In genomic region chr10:108736111-108736510, GRCh38 we compare ENCODE assay signal across 21 cellular contexts.
"Had no signal": no experiment of that assay in that cellular context is flagged by ENCODE, and none has a peak within 500 bp of the region (broad histone marks: within the 10 kb centered on the region; RNA-seq: fewer than 3 reads in every experiment).

No MANE protein-coding gene starts in this region.

- H3K27me3 Mint-ChIP-seq: naive thymus-derived CD8-positive, alpha-beta T cell; type B pancreatic cell had no signal

- H3K4me2 ChIP-seq: smooth muscle cell had no signal

- H3K36me3 Mint-ChIP-seq: type B pancreatic cell had no signal

- H3K4me1 Mint-ChIP-seq: endodermal cell; naive thymus-derived CD8-positive, alpha-beta T cell had no signal

- FAIRE-seq: frontal cortex had no signal

- H3K9me3 ChIP-seq: mucosa of descending colon, neutrophil, right atrium auricular region, thyroid gland, uterus had no signal

- H3K27me3 ChIP-seq: heart left ventricle, neutrophil, right atrium auricular region, suprapubic skin, thyroid gland, uterus had no signal

- H3K4me1 ChIP-seq: heart left ventricle, right atrium auricular region, suprapubic skin, thyroid gland, uterus had no signal

- DNase-seq: effector CD4-positive, alpha-beta T cell; endodermal cell; erythroblast; heart left ventricle; hippocampal formation; islet precursor cell; mucosa of descending colon; naive thymus-derived CD8-positive, alpha-beta T cell; posterior cingulate gyrus; stimulated activated CD4-positive, alpha-beta T cell treated with anti-CD3 and anti-CD28 coated beads, Interleukin-2, amount 100 ng/mL, for 48 hours; stimulated activated naive CD4-positive, alpha-beta T cell treated with Interleukin-2 at 50 U/mL for 16 hours; thyroid gland; uterus had no signal

- H3K36me3 ChIP-seq: heart left ventricle, neutrophil, right atrium auricular region, suprapubic skin, thyroid gland, uterus had no signal

- H3K27ac ChIP-seq: coronary artery, heart left ventricle, neutrophil, right atrium auricular region, suprapubic skin, thyroid gland, uterus had no signal

- ATAC-seq: heart left ventricle; left lobe of liver; mucosa of descending colon; naive thymus-derived CD8-positive, alpha-beta T cell had no signal

- H3K4me3 Mint-ChIP-seq: endodermal cell; naive thymus-derived CD8-positive, alpha-beta T cell; type B pancreatic cell had no signal

- H3K27ac Mint-ChIP-seq: endodermal cell; naive thymus-derived CD8-positive, alpha-beta T cell; type B pancreatic cell had no signal

- H3K4me3 ChIP-seq: coronary artery, heart left ventricle, mucosa of descending colon, right atrium auricular region, smooth muscle cell, suprapubic skin, thyroid gland, uterus had no signal
